ENCODE assay signal across 14 cellular contexts in the genomic region with DNA sequence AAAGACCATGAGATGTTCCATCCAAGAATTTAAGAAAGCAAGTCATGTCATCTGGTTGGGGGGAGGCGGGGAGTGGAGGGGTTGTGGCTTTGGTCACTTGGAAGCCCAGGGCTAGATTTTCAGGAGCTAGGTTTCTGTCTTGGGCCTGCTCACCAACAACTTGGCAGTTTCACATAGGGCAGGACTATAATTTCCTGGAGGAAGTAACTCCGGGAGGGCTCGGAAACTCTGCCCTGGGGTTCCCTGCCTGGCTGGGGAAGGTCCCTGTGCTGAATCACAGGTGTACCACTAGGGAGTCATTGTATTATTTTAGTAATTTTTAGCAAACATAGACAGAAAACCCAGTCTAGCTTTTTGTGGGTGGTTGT.
DNase-seq lines count a peak whose midpoint lies in the region; ATAC-seq and TF ChIP-seq lines count a peak whose summit lies in the region.
"Had no signal": no experiment of that assay in that cellular context is flagged by ENCODE, and none has a peak within 500 bp of the region (broad histone marks: within the 10 kb centered on the region; RNA-seq: fewer than 3 reads in every experiment).

No MANE protein-coding gene starts in this region.

- H2BK15ac ChIP-seq in H9 (ENCODE audit: low read depth, low read length): no peak overlapping the region

- peak; percentile 2 for DNase-seq in activated CD4-positive, alpha-beta T cell treated with anti-CD3 and anti-CD28 coated beads, Interleukin-2, amount 10 ng/mL, durations not matched to agents 7 days and 5 days
- DNase-seq in activated CD4-positive, alpha-beta T cell treated with anti-CD3 and anti-CD28 coated beads, Interleukin-2, amount 50 U/mL, for 48 hours: no peak
- peak; percentile 14 for DNase-seq in H9
- DNase-seq in islet precursor cell: peak; percentile 22
- DNase-seq in sciatic nerve (ENCODE audit: low spot score): peak; percentile 12
- DNase-seq in Calu3: no peak
- DNase-seq in NCI-H146 treated with DMSO at 0.1 percent for 48 hours (lab: John Stamatoyannopoulos, UW; ENCODE audit: unreplicated experiment): no peak
- DNase-seq: CD8-positive, alpha-beta T cell; COR-L47; DND-41; GDM1 had no signal

- no peak overlapping the region for H4K5ac ChIP-seq in H9 (ENCODE audit: insufficient read length, low read depth, low read length)

- H3K4me3 Mint-ChIP-seq in activated CD4-positive, alpha-beta T cell treated with anti-CD3 and anti-CD28 coated beads, Interleukin-2, amount 10 ng/mL, durations not matched to agents 7 days and 5 days: no peak overlapping the region
- H3K4me3 Mint-ChIP-seq in H9 (no peak overlapping the region), Calu3 (ENCODE audit: low read depth, unreplicated experiment) (no peak overlapping the region)
- H3K4me3 Mint-ChIP-seq: CD14-positive monocyte; CD8-positive, alpha-beta T cell had no signal

- H3K79me1 ChIP-seq in H9 (ENCODE audit: insufficient read depth, low read depth, low read length, poor library complexity, severe bottlenecking): no peaks in the 10 kb centered on the region

- no peak overlapping the region for H3K4ac ChIP-seq in H9 (ENCODE audit: low read depth, low read length)

- H3K23me2 ChIP-seq in H9 (ENCODE audit: insufficient read length, low read depth, low read length, poor library complexity, severe bottlenecking): no peaks in the 10 kb centered on the region

- H3K56ac ChIP-seq in H9 (ENCODE audit: insufficient read length, low read depth, low read length): no peak overlapping the region

- no peak overlapping the region for H3K27ac ChIP-seq in H9 (ENCODE audit: insufficient read length, low read depth, low read length)
- H3K27ac ChIP-seq: 22Rv1 had no signal

- H3K9me3 ChIP-seq in H9 (ENCODE audit: control insufficient read depth, low read depth, low read length): no peaks in the 10 kb centered on the region

- H3K27ac Mint-ChIP-seq in activated CD4-positive, alpha-beta T cell treated with anti-CD3 and anti-CD28 coated beads, Interleukin-2, amount 10 ng/mL, durations not matched to agents 7 days and 5 days: no peak overlapping the region
- H3K27ac Mint-ChIP-seq in H9 (no peak overlapping the region), Calu3 (ENCODE audit: unreplicated experiment) (no peak overlapping the region)
- H3K27ac Mint-ChIP-seq: CD14-positive monocyte; CD8-positive, alpha-beta T cell had no signal

- BruUV-seq in Calu3 (replicated peaks; lab: Mats Ljungman, UMichigan): no TSS peak

- no peak for ATAC-seq in sciatic nerve
- no peak for ATAC-seq in GM19023 (IDR thresholded peaks at IDR 0.05; ENCODE audit: unreplicated experiment)
- ATAC-seq: CD8-positive, alpha-beta T cell had no signal

- WGBS in H9 (ENCODE audit: extremely low coverage, insufficient read length, low lambda C conversion rate): no CpG with 5 or more reads among the region's 3 CpGs

- no peaks in the 10 kb centered on the region for H3K4me1 ChIP-seq in H9 (ENCODE audit: insufficient read depth, low read length)

- H4K8ac ChIP-seq in H9 (replicated peaks; ENCODE audit: insufficient read length, low read depth, low read length): no peak overlapping the region

- no peaks in the 10 kb centered on the region for H3K9me3 Mint-ChIP-seq in activated CD4-positive, alpha-beta T cell treated with anti-CD3 and anti-CD28 coated beads, Interleukin-2, amount 10 ng/mL, durations not matched to agents 7 days and 5 days
- no peaks in the 10 kb centered on the region for H3K9me3 Mint-ChIP-seq in H9
- no peaks in the 10 kb centered on the region for H3K9me3 Mint-ChIP-seq in Calu3 (ENCODE audit: low read depth, unreplicated experiment)
- H3K9me3 Mint-ChIP-seq: CD8-positive, alpha-beta T cell had no signal

- CTCF ChIA-PET in activated CD4-positive, alpha-beta T cell treated with anti-CD3 and anti-CD28 coated beads, Interleukin-2, amount 10 ng/mL, durations not matched to agents 7 days and 5 days (lab: Charles Lee): no interaction called here
- CTCF ChIA-PET in Calu3 (lab: Charles Lee): no interaction called here

- intact Hi-C loops in sciatic nerve (cut with DNase I): no loop called here
- intact Hi-C loops in Calu3 (cut with micrococcal nuclease; ENCODE audit: unreplicated experiment): no loop called here

- H3K23ac ChIP-seq in H9 (ENCODE audit: insufficient read length, low read depth, low read length): no peak overlapping the region

- H4K91ac ChIP-seq in H9 (ENCODE audit: insufficient read length, low read depth, low read length): no peak overlapping the region

- TF ChIP-seq CTCF in H9 (conservative IDR thresholded peaks at IDR 0.05) (no peak), Calu3 (IDR thresholded peaks at IDR 0.05; ENCODE audit: unreplicated experiment) (no peak)

- H3K4me1 Mint-ChIP-seq in activated CD4-positive, alpha-beta T cell treated with anti-CD3 and anti-CD28 coated beads, Interleukin-2, amount 10 ng/mL, durations not matched to agents 7 days and 5 days: no peaks in the 10 kb centered on the region
- H3K4me1 Mint-ChIP-seq in H9: no peaks in the 10 kb centered on the region
- no peaks in the 10 kb centered on the region for H3K4me1 Mint-ChIP-seq in Calu3 (ENCODE audit: low read depth, unreplicated experiment)
- H3K4me1 Mint-ChIP-seq: CD14-positive monocyte had no signal

- no peak overlapping the region for H3K18ac ChIP-seq in H9 (ENCODE audit: insufficient read length, low read depth, low read length)

- no peak overlapping the region for H2AFZ ChIP-seq in H9 (ENCODE audit: low read length)

- no peaks in the 10 kb centered on the region for H4K20me1 ChIP-seq in H9 (ENCODE audit: control insufficient read depth, insufficient read depth, insufficient read length)

- H3K9ac ChIP-seq in H9 (ENCODE audit: extremely low read depth, insufficient read length, low read length): no peak overlapping the region

- H2BK12ac ChIP-seq in H9 (ENCODE audit: insufficient read length, low read depth, low read length): no peak overlapping the region

- H2BK5ac ChIP-seq in H9 (ENCODE audit: insufficient read length, low read length): no peak overlapping the region

- peaks cover 4% of the 10 kb centered on the region for H3K27me3 Mint-ChIP-seq in activated CD4-positive, alpha-beta T cell treated with anti-CD3 and anti-CD28 coated beads, Interleukin-2, amount 10 ng/mL, durations not matched to agents 7 days and 5 days
- H3K27me3 Mint-ChIP-seq in H9 (ENCODE audit: low read depth) (no peaks in the 10 kb centered on the region; the same call in 1 of the 2 replicates), Calu3 (ENCODE audit: unreplicated experiment) (peaks cover 22% of the 10 kb centered on the region)

- H3K79me2 ChIP-seq in H9 (ENCODE audit: insufficient read depth, low read length): no peaks in the 10 kb centered on the region

- H3K14ac ChIP-seq in H9 (ENCODE audit: insufficient read depth, low read length): no peak overlapping the region

- no peaks in the 10 kb centered on the region for H3K27me3 ChIP-seq in H9 (ENCODE audit: insufficient read depth, low read length)

- POLR2A ChIA-PET in activated CD4-positive, alpha-beta T cell treated with anti-CD3 and anti-CD28 coated beads, Interleukin-2, amount 10 ng/mL, durations not matched to agents 7 days and 5 days (lab: Charles Lee): no interaction called here

- H2AK5ac ChIP-seq in H9 (ENCODE audit: insufficient read length, low read length): no peak overlapping the region

- H3K36me3 Mint-ChIP-seq in activated CD4-positive, alpha-beta T cell treated with anti-CD3 and anti-CD28 coated beads, Interleukin-2, amount 10 ng/mL, durations not matched to agents 7 days and 5 days (ENCODE audit: low read depth): no peaks in the 10 kb centered on the region
- H3K36me3 Mint-ChIP-seq in H9 (ENCODE audit: insufficient read depth in 1 of 3, low read depth in 3 of 3): no peaks in the 10 kb centered on the region
- no peaks in the 10 kb centered on the region for H3K36me3 Mint-ChIP-seq in Calu3 (ENCODE audit: insufficient read depth, unreplicated experiment)
- H3K36me3 Mint-ChIP-seq: CD14-positive monocyte; CD8-positive, alpha-beta T cell had no signal

- H2BK120ac ChIP-seq in H9 (ENCODE audit: low read depth, low read length, poor library complexity, severe bottlenecking): no peak overlapping the region

- no peak overlapping the region for H2BK20ac ChIP-seq in H9 (ENCODE audit: low read depth, low read length, poor library complexity, severe bottlenecking)

- no peak overlapping the region for H3T11ph ChIP-seq in H9 (ENCODE audit: low read length)

- H3K4me2 ChIP-seq in H9 (ENCODE audit: insufficient read depth, insufficient read length, low read length): no peak overlapping the region

Comparison
In these comparisons a context has a peak if more than half of its experiments do, and no peak if none do; other contexts are left out.
1. DNase-seq: peak in activated CD4-positive, alpha-beta T cell treated with anti-CD3 and anti-CD28 coated beads, Interleukin-2, amount 10 ng/mL, durations not matched to agents 7 days and 5 days (single experiment), H9 (single experiment), islet precursor cell (single experiment) and sciatic nerve (single experiment); none in activated CD4-positive, alpha-beta T cell treated with anti-CD3 and anti-CD28 coated beads, Interleukin-2, amount 50 U/mL, for 48 hours (0 of 2), Calu3 (single experiment) and NCI-H146 treated with DMSO at 0.1 percent for 48 hours (single experiment).